1 cellular context compared by ENCODE assay signal in the genomic region with DNA sequence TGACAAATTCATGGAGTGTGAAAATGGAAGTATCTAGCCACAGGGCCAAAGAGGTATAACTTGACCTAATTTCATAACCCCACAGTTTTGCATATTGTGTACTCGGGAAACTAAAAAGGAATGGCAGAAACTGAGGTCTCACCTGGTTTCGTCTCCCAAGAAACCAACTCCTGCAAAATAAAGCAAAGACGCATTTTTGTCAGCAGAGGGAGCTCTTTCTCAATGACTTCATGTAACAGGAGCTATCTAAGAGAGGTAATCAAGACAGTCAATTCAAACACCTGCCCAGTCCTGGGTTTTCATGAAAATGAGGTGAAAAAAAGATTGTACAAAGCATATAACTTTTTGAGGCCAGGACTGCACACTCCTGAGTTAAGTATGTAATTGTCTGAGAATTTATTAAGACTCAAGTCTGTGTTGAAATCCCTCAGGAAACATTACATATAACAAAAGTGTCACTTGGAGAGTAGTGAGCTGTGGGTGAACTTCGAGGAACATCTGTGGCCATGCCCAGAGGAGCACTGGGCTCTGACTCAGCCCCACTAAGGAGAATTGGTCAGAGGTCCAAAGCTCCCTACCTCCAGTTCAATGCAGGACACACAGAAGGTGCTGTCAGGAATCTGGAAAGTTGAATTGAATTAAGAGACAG.
A peak's percentile ranks its signal among the peaks of the same experiment; 100 is the strongest.
TF ChIP-seq lines count a peak whose summit lies in the region.

No MANE protein-coding gene starts in this region.

TF ChIP-seq in HepG2, 621 proteins besides CTCF, POLR2A, EP300 and RAD21:
- peak; percentile 98 for TF ChIP-seq TEAD3 (CRISPR knock-in tag; optimal IDR thresholded peaks at IDR 0.05; ENCODE audit: borderline replicate concordance)
- TF ChIP-seq NBN (conservative IDR thresholded peaks at IDR 0.05): no peak
- no peak for TF ChIP-seq ZNF720 (CRISPR knock-in tag; IDR thresholded peaks at IDR 0.05)
- peak; percentile 43 for TF ChIP-seq STAG1 (CRISPR knock-in tag; IDR thresholded peaks at IDR 0.05)
- no peak for TF ChIP-seq NCOA5 (CRISPR knock-in tag; IDR thresholded peaks at IDR 0.05)
